Comparison of ENCODE assay signal across 8 cellular contexts in the genomic region with DNA sequence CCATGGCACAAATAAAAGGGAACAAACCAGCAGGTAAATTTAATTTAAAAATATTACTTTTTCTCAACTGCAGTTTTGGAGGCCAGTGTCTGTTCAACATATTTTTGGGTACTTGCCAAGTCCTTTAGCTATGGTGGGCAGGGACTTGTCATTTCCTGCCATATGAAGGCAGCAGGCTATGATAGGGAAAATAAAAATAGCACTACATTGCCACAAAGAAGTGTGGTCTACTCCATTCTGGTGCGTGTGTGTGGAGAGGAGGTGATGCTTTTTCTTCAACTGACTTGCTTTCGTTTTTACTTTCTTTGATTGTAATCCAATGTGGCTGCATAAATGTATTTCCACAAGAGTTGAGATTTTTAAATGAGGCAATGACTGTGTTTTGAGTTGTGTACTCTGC.
DNase-seq lines count a peak whose midpoint lies in the region; ATAC-seq lines count a peak whose summit lies in the region.

No MANE protein-coding gene starts in this region.

- no peaks in the 10 kb centered on the region for H3K9me3 Mint-ChIP-seq in activated naive CD8-positive, alpha-beta T cell (ENCODE audit: low read depth)

- ATAC-seq in GM18499 (IDR thresholded peaks at IDR 0.05; ENCODE audit: insufficient read depth, unreplicated experiment), result peak; percentile 70
- peak; percentile 90 for ATAC-seq in GM21423 (IDR thresholded peaks at IDR 0.05; ENCODE audit: unreplicated experiment)

- no peaks in the 10 kb centered on the region for H3K27me3 Mint-ChIP-seq in activated naive CD8-positive, alpha-beta T cell

- peak; percentile 63 for DNase-seq in KG1 (lab: John Stamatoyannopoulos, UW)
- no peak for DNase-seq in NCI-H226
- DNase-seq in NCI-H2196 (lab: John Stamatoyannopoulos, UW; ENCODE audit: unreplicated experiment), result no peak
- no peak for DNase-seq in NCI-H2107 (lab: John Stamatoyannopoulos, UW)
- DNase-seq in putamen (ENCODE audit: low spot score), result no peak

- peaks cover 10% of the 10 kb centered on the region for H3K36me3 Mint-ChIP-seq in activated naive CD8-positive, alpha-beta T cell

- peak overlapping the region; percentile 99 for H3K27ac Mint-ChIP-seq in activated naive CD8-positive, alpha-beta T cell

- peaks cover 75% of the 10 kb centered on the region for H3K4me1 Mint-ChIP-seq in activated naive CD8-positive, alpha-beta T cell (ENCODE audit: low read depth)

- H3K4me3 Mint-ChIP-seq in activated naive CD8-positive, alpha-beta T cell, result peak overlapping the region; percentile 89
